In the genomic region with DNA sequence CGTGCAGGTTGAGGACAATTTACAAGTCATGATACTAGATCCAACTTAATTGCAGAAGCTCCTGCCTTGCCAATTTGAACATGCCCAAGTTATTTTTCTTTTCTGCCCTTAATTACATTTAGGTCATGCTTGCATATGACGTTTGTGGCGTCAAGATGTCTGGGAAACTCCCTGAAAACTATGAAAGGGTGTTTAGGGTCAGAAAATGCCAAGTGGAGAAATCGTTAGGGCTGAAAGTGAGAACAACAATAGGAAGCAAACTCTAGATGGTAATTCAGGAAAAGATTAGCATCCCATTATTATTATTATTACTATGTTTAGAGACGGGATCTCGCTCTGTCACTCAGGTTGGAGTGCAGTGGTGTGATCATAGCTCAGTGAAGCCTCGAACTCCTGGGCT, we compare ENCODE assay signal across 18 cellular contexts.
"Had no signal": no experiment of that assay in that cellular context is flagged by ENCODE, and none has a peak within 500 bp of the region (broad histone marks: within the 10 kb centered on the region; RNA-seq: fewer than 3 reads in every experiment).

No MANE protein-coding gene starts in this region.

- H3K36me3 Mint-ChIP-seq: type B pancreatic cell had no signal

- H3K9me3 ChIP-seq: lower lobe of right lung had no signal

- ATAC-seq: effector memory CD8-positive, alpha-beta T cell; lower lobe of right lung; naive thymus-derived CD8-positive, alpha-beta T cell; right cardiac atrium had no signal

- DNase-seq: activated B cell treated with CpG ODN at 0.5 μM for 24 hours; activated CD4-positive, alpha-beta T cell treated with anti-CD3 and anti-CD28 coated beads, Interleukin-2, amount 50 U/mL, for 1 hour; activated effector memory CD4-positive, alpha-beta T cell treated with Interleukin-2 at 50 U/mL for 16 hours; central memory CD4-positive, alpha-beta T cell; effector memory CD8-positive, alpha-beta T cell; erythroblast; kidney; lower lobe of right lung; naive thymus-derived CD8-positive, alpha-beta T cell; occipital lobe; right cardiac atrium; stimulated activated CD4-positive, alpha-beta T cell treated with anti-CD3 and anti-CD28 coated beads, Interleukin-1b, Interleukin-23, amount 100 ng/mL, for 48 hours; stimulated activated naive CD4-positive, alpha-beta T cell treated with Interleukin-2 at 50 U/mL for 16 hours had no signal

- H3K27ac Mint-ChIP-seq: effector memory CD8-positive, alpha-beta T cell; progenitor cell of endocrine pancreas; T-helper 1 cell treated with Interleukin-12 subunit alpha and Interleukin-12 subunit beta and Interleukin-4 antibody, amounts not matched to agents 30 μg/mL and 1 μg/mL, for 36 hours; type B pancreatic cell had no signal

- H3K4me3 ChIP-seq: hepatocyte, lower lobe of right lung had no signal

- H3K27me3 ChIP-seq: hepatocyte had no signal

- H3K79me2 ChIP-seq: hepatocyte had no signal

- H3K4me3 Mint-ChIP-seq: activated naive CD4-positive, alpha-beta T cell treated with anti-CD3 and anti-CD28 coated beads, Interleukin-2, amount 50 U/mL, for 24 hours; effector memory CD8-positive, alpha-beta T cell; T-helper 1 cell treated with Interleukin-12 subunit alpha and Interleukin-12 subunit beta and Interleukin-4 antibody, amounts not matched to agents 30 μg/mL and 1 μg/mL, for 36 hours; type B pancreatic cell had no signal

- H3K27ac ChIP-seq: hepatocyte, lower lobe of right lung had no signal

- H2AFZ ChIP-seq: hepatocyte had no signal

- H3K4me2 ChIP-seq: hepatocyte had no signal

- H3K36me3 ChIP-seq: lower lobe of right lung had no signal

- H3K9me3 Mint-ChIP-seq: activated B cell treated with CpG ODN at 0.5 μM for 24 hours had no signal

- H3K27me3 Mint-ChIP-seq: activated B cell treated with CpG ODN at 0.5 μM for 24 hours; activated naive CD4-positive, alpha-beta T cell treated with anti-CD3 and anti-CD28 coated beads, Interleukin-2, amount 50 U/mL, for 24 hours; naive thymus-derived CD8-positive, alpha-beta T cell; progenitor cell of endocrine pancreas; type B pancreatic cell had no signal
